ENCODE assay signal across 13 cellular contexts in the genomic region with DNA sequence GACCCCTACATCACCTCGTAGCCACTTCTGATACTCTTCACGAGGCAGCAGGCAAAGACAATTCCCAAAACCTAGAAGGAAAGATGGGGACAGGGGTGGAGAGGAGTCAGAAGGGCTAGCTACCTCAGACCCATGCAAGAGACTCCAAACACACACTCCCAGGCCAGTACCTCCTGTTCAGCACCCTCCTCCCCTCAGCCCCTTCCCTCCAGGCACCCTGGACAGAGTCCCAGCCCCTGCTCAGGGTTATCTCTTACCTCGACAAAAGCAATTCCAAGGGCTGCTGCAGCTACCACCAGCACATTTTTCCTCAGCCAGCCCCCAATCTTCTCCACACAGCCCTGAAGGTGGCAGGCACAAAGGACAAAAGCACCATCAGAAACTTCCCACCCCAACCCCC. TPM values are rescaled to one million over a fixed set of nuclear protein-coding genes. Genes with fewer than 3 reads are reported as not detected.
DNase-seq lines count a peak whose midpoint lies in the region; ATAC-seq and TF ChIP-seq lines count a peak whose summit lies in the region.
"Had no signal": no experiment of that assay in that cellular context is flagged by ENCODE, and none has a peak within 500 bp of the region (broad histone marks: within the 10 kb centered on the region; RNA-seq: fewer than 3 reads in every experiment).

No MANE protein-coding gene starts in this region.

- no peaks in the 10 kb centered on the region for H3K27me3 ChIP-seq in Caco-2 (replicated peaks; ENCODE audit: control insufficient read depth, insufficient read depth, low read length)

- POLR2A ChIA-PET in Caco-2 (lab: Charles Lee), result no interaction called here

- H3K4me3 ChIP-seq in Caco-2 (ENCODE audit: low read depth, low read length) (no peak overlapping the region), coronary artery (no peak overlapping the region)
- H3K4me3 ChIP-seq: thoracic aorta had no signal

- DNase-seq in Caco-2, result no peak
- no peak for DNase-seq in coronary artery (ENCODE audit: low spot score)
- DNase-seq in posterior vena cava (ENCODE audit: low spot score), result peak; percentile 37
- DNase-seq in HCEC 1CT, result no peak
- no peak for DNase-seq in stimulated activated naive CD4-positive, alpha-beta T cell (lab: John Stamatoyannopoulos, UW)
- DNase-seq: activated CD4-positive, alpha-beta memory T cell treated with anti-CD3 and anti-CD28 coated beads for 36 hours; activated naive CD8-positive, alpha-beta T cell treated with anti-CD3 and anti-CD28 coated beads for 36 hours; effector memory CD4-positive, alpha-beta T cell; NCI-H1417 treated with DMSO at 0.1 percent for 48 hours; stimulated activated CD4-positive, alpha-beta T cell treated with anti-CD3 and anti-CD28 coated beads, Interleukin-4, amount 100 ng/mL, for 1 hour; T-helper 1 cell had no signal

- intact Hi-C loops in Caco-2 (cut with micrococcal nuclease; ENCODE audit: unreplicated experiment) (no loop called here), posterior vena cava (cut with DNase I) (loop anchor here in 1 of 2 donors (5.0 kb wide), 1 partner anchor 43 kb away; a partner anchor contains a TSS)

- no peaks in the 10 kb centered on the region for H3K27me3 Mint-ChIP-seq in Caco-2 (ENCODE audit: insufficient read depth, unreplicated experiment)
- H3K27me3 Mint-ChIP-seq: activated CD4-positive, alpha-beta memory T cell treated with anti-CD3 and anti-CD28 coated beads for 36 hours; activated naive CD8-positive, alpha-beta T cell treated with anti-CD3 and anti-CD28 coated beads for 36 hours had no signal

- no peaks in the 10 kb centered on the region for H3K9me3 Mint-ChIP-seq in Caco-2 (ENCODE audit: unreplicated experiment)
- H3K9me3 Mint-ChIP-seq: activated CD4-positive, alpha-beta memory T cell treated with anti-CD3 and anti-CD28 coated beads for 36 hours; activated naive CD8-positive, alpha-beta T cell treated with anti-CD3 and anti-CD28 coated beads for 36 hours had no signal

- peaks cover 4% of the 10 kb centered on the region for H3K36me3 ChIP-seq in Caco-2 (ENCODE audit: control insufficient read depth, insufficient read depth, low read length)

- H3K36me3 Mint-ChIP-seq in Caco-2 (ENCODE audit: insufficient read depth, unreplicated experiment), result peaks cover 64% of the 10 kb centered on the region

- H3K4me1 ChIP-seq in Caco-2, result peaks cover 32% of the 10 kb centered on the region

- peak overlapping the region; percentile 0 to 13 for H3K27ac ChIP-seq in coronary artery

- no peak for ATAC-seq in HG02763 (IDR thresholded peaks at IDR 0.05; ENCODE audit: unreplicated experiment)

- H3K9me3 ChIP-seq in Caco-2, result no peaks in the 10 kb centered on the region
- H3K9me3 ChIP-seq: thoracic aorta had no signal

- TF ChIP-seq CTCF in Caco-2 (IDR thresholded peaks at IDR 0.05; ENCODE audit: insufficient read depth in 1 of 2, low read depth in 1 of 2, low read length in 1 of 2, severe bottlenecking in 1 of 2, unreplicated experiment in 1 of 2) (no peak), coronary artery (IDR thresholded peaks at IDR 0.05) (no peak)

- H3K4me3 Mint-ChIP-seq in Caco-2 (ENCODE audit: unreplicated experiment), result no peak overlapping the region
- H3K4me3 Mint-ChIP-seq: activated naive CD8-positive, alpha-beta T cell treated with anti-CD3 and anti-CD28 coated beads for 36 hours had no signal

- H3K27ac Mint-ChIP-seq in Caco-2 (ENCODE audit: unreplicated experiment), result peak overlapping the region; percentile 32
- H3K27ac Mint-ChIP-seq: activated naive CD8-positive, alpha-beta T cell treated with anti-CD3 and anti-CD28 coated beads for 36 hours had no signal

- BruUV-seq in Caco-2 (replicated peaks; lab: Mats Ljungman, UMichigan), result no TSS peak

- CTCF ChIA-PET in Caco-2 (lab: Charles Lee), result interaction anchor here (0.8 to 1.8 kb wide), 4 partner anchors 9 to 92 kb away, joined by 3 to 21 read pairs (median 5); partner anchors contain the start of genes BLOC1S1 and SARNP

- H3K4me1 Mint-ChIP-seq in Caco-2 (ENCODE audit: low read depth, unreplicated experiment), result peaks cover 20% of the 10 kb centered on the region

RNA-seq across cellular contexts. Expression of gene CD63, which starts 3.3 kb away (rescaled TPM):
- total RNA-seq in Caco-2 (2022), result 947 and 983 TPM in 2 replicates
- 1,000 to 10,000 TPM; 1,385 to 1,570 TPM for total RNA-seq in posterior vena cava

RNA-seq across cellular contexts. Expression of gene RDH5, which starts 5.4 kb away (rescaled TPM):
- total RNA-seq in Caco-2 (2022) (6.0 and 9.7 TPM in 2 replicates), posterior vena cava (10 to 100 TPM; 19.2 to 39.7 TPM)

RNA-seq across cellular contexts. Expression of gene BLOC1S1, which starts 9.7 kb away (rescaled TPM):
- total RNA-seq in Caco-2 (2022) (59.4 and 73.7 TPM in 2 replicates), posterior vena cava (100 to 1,000 TPM; 115 to 118 TPM)

RNA-seq across cellular contexts. Expression of gene GDF11, which starts 17.4 kb away (rescaled TPM):
- total RNA-seq in Caco-2 (2022) (11.0 and 13.3 TPM in 2 replicates), posterior vena cava (10 to 100 TPM in 1 of 2 donors, 1 to 10 TPM in 1; 8.4 to 11.0 TPM)

RNA-seq across cellular contexts. Expression of gene ITGA7, which starts 17.9 kb away (rescaled TPM):
- total RNA-seq in Caco-2 (2022), result 46.1 and 47.0 TPM in 2 replicates
- total RNA-seq in posterior vena cava, result 100 to 1,000 TPM; 497 to 570 TPM
